ENCODE assay signal across 9 cellular contexts in the genomic region with DNA sequence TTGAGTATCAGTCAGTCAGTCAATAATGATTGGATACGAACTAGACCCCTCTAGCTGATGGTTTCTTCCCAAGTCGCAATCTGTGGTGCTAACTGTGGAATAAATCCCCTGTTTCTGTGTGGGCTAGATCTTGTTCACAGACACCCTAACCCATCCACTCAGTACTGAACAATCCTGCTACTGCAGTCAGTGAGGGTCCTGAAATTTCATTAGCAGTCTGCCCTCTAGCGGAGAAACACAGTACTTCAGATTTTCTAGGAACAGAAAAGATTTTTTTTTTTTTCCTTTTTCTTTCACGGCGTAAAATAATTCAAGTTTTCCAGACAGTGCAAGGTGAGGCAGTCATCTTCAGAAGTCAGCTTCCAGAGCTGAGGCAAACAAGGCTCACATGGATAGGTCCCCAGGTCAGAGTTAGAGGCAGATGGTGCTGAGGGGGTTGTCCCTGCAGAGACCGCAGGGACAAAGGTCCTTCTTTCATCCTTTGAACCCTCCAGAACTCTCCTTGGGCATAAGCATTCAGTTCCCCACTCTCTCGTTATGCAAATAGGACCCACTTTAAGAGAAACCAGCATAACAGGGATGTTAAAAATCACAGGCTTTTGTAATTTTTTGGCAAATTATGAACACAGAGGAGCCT.
A peak's percentile ranks its signal among the peaks of the same experiment; 100 is the strongest.
DNase-seq lines count a peak whose midpoint lies in the region; ATAC-seq and TF ChIP-seq lines count a peak whose summit lies in the region.
"Had no signal": no experiment of that assay in that cellular context is flagged by ENCODE, and none has a peak within 500 bp of the region (broad histone marks: within the 10 kb centered on the region; RNA-seq: fewer than 3 reads in every experiment).

No MANE protein-coding gene starts in this region.

- DNase-seq in DMS 273 (lab: John Stamatoyannopoulos, UW; ENCODE audit: unreplicated experiment) (peak; percentile 66), DMS 273 treated with DMSO at 0.1 percent for 48 hours (lab: John Stamatoyannopoulos, UW) (no peak), H9 (no peak), SK-MEL-5 (ENCODE audit: low read depth, low spot score) (peak; percentile 58), esophagus muscularis mucosa (ENCODE audit: extremely low spot score) (no peak), neural crest cell (ENCODE audit: low read depth, low spot score) (peak; percentile 66)

- H3K36me3 Mint-ChIP-seq in H9 (ENCODE audit: insufficient read depth in 1 of 3, low read depth in 3 of 3), result no peaks in the 10 kb centered on the region
- H3K36me3 Mint-ChIP-seq in neural crest cell (ENCODE audit: low read depth), result no peaks in the 10 kb centered on the region

- no peaks in the 10 kb centered on the region for H3K79me1 ChIP-seq in H9 (ENCODE audit: insufficient read depth, low read depth, low read length, poor library complexity, severe bottlenecking)

- TF ChIP-seq POLR2A in esophagus muscularis mucosa (IDR thresholded peaks at IDR 0.05; ENCODE audit: low read depth), result no peak

- H3K56ac ChIP-seq in H9 (ENCODE audit: insufficient read length, low read depth, low read length), result no peak overlapping the region

- H3K4me3 Mint-ChIP-seq in H9 (no peak overlapping the region), neural crest cell (peak overlapping the region; percentile 3)

- H3K23me2 ChIP-seq in H9 (ENCODE audit: insufficient read length, low read depth, low read length, poor library complexity, severe bottlenecking), result no peaks in the 10 kb centered on the region

- peaks cover 24 to 30% of the 10 kb centered on the region in 2 experiments for H3K4me1 Mint-ChIP-seq in H9
- peaks cover 40% of the 10 kb centered on the region for H3K4me1 Mint-ChIP-seq in neural crest cell

- no peak overlapping the region for H3K18ac ChIP-seq in H9 (ENCODE audit: insufficient read length, low read depth, low read length)

- H3K4me3 ChIP-seq in esophagus muscularis mucosa, result peak overlapping the region in 1 of 4 donors; percentile 17
- H3K4me3 ChIP-seq: BLaER1 had no signal

- H3K79me2 ChIP-seq in H9 (ENCODE audit: insufficient read depth, low read length), result no peaks in the 10 kb centered on the region

- TF ChIP-seq EP300 in esophagus muscularis mucosa (IDR thresholded peaks at IDR 0.05), result no peak

- in situ Hi-C loops in SK-MEL-5 (cut with HindIII; ENCODE audit: low pct_unique_long_range_greater_than_20kb, low sequenced_read_pairs), result no loop called here

- H3K27me3 ChIP-seq in H9 (ENCODE audit: insufficient read depth, low read length) (no peaks in the 10 kb centered on the region), esophagus muscularis mucosa (no peaks in the 10 kb centered on the region)
- H3K27me3 ChIP-seq: BLaER1 had no signal

- no peak overlapping the region for H3K27ac ChIP-seq in H9 (ENCODE audit: insufficient read length, low read depth, low read length)
- no peak overlapping the region for H3K27ac ChIP-seq in esophagus muscularis mucosa (replicated peaks in 1 of 4)
- H3K27ac ChIP-seq: BLaER1 had no signal

- no peak overlapping the region for H3K4ac ChIP-seq in H9 (ENCODE audit: low read depth, low read length)

- H3K9ac ChIP-seq in H9 (ENCODE audit: extremely low read depth, insufficient read length, low read length), result no peak overlapping the region
- H3K9ac ChIP-seq: BLaER1 had no signal

- intact Hi-C loops in esophagus muscularis mucosa (cut with DNase I), result loop anchor here (5.0 kb wide), 1 partner anchor 382 kb away; no protein-coding TSS in a partner anchor

- no peaks in the 10 kb centered on the region for H3K36me3 ChIP-seq in esophagus muscularis mucosa
- H3K36me3 ChIP-seq: BLaER1 had no signal

- H2BK12ac ChIP-seq in H9 (ENCODE audit: insufficient read length, low read depth, low read length), result no peak overlapping the region

- no peak overlapping the region for H2AFZ ChIP-seq in H9 (ENCODE audit: low read length)

- no peak overlapping the region for H3T11ph ChIP-seq in H9 (ENCODE audit: low read length)

- no peak overlapping the region for H3K4me2 ChIP-seq in H9 (ENCODE audit: insufficient read depth, insufficient read length, low read length)
- H3K4me2 ChIP-seq: BLaER1 had no signal

- no peaks in the 10 kb centered on the region for H4K20me1 ChIP-seq in H9 (ENCODE audit: control insufficient read depth, insufficient read depth, insufficient read length)
- H4K20me1 ChIP-seq: BLaER1 had no signal

- no peak overlapping the region for H4K5ac ChIP-seq in H9 (ENCODE audit: insufficient read length, low read depth, low read length)

- peak; percentile 88 for TF ChIP-seq CTCF in H9 (conservative IDR thresholded peaks at IDR 0.05)
- TF ChIP-seq CTCF in esophagus muscularis mucosa (IDR thresholded peaks at IDR 0.05), result peak; percentile 64 to 83 (median 81)
- TF ChIP-seq CTCF in neural crest cell (conservative IDR thresholded peaks at IDR 0.05), result peak; percentile 84

- H2BK15ac ChIP-seq in H9 (ENCODE audit: low read depth, low read length), result no peak overlapping the region

- H3K27me3 Mint-ChIP-seq in H9 (ENCODE audit: low read depth) (peaks cover 3% of the 10 kb centered on the region; the same call in 1 of the 2 replicates), neural crest cell (ENCODE audit: low read depth) (no peaks in the 10 kb centered on the region)

- no peak overlapping the region for H2AK5ac ChIP-seq in H9 (ENCODE audit: insufficient read length, low read length)

- ATAC-seq in GM19467 (IDR thresholded peaks at IDR 0.05; ENCODE audit: unreplicated experiment), result no peak
- no peak for ATAC-seq in HG02642 (IDR thresholded peaks at IDR 0.05; ENCODE audit: poor library complexity, unreplicated experiment)

- no peak overlapping the region for H2BK120ac ChIP-seq in H9 (ENCODE audit: low read depth, low read length, poor library complexity, severe bottlenecking)

- no CpG with 5 or more reads among the region's 7 CpGs for WGBS in H9 (ENCODE audit: extremely low coverage, insufficient read length, low lambda C conversion rate)
- WGBS in esophagus muscularis mucosa, result 28% methylated on average over 7 of the region's 7 CpGs

- H3K4me1 ChIP-seq in H9 (ENCODE audit: insufficient read depth, low read length), result no peaks in the 10 kb centered on the region
- H3K4me1 ChIP-seq in esophagus muscularis mucosa, result peaks cover 0 to 8% (median 4%) of the 10 kb centered on the region in 4 donors

- H4K8ac ChIP-seq in H9 (replicated peaks; ENCODE audit: insufficient read length, low read depth, low read length), result no peak overlapping the region

- H3K9me3 Mint-ChIP-seq in H9 (no peaks in the 10 kb centered on the region), neural crest cell (no peaks in the 10 kb centered on the region)

- H3K14ac ChIP-seq in H9 (ENCODE audit: insufficient read depth, low read length), result no peak overlapping the region

- H4K91ac ChIP-seq in H9 (ENCODE audit: insufficient read length, low read depth, low read length), result no peak overlapping the region

- peak overlapping the region in 1 of 3 experiments; percentile 5; a peak in 1 of 7 replicates for H3K27ac Mint-ChIP-seq in H9
- H3K27ac Mint-ChIP-seq in neural crest cell (ENCODE audit: unreplicated experiment), result peak overlapping the region; percentile 6

- H2BK20ac ChIP-seq in H9 (ENCODE audit: low read depth, low read length, poor library complexity, severe bottlenecking), result no peak overlapping the region

- H3K23ac ChIP-seq in H9 (ENCODE audit: insufficient read length, low read depth, low read length), result no peak overlapping the region

- no peaks in the 10 kb centered on the region for H3K9me3 ChIP-seq in H9 (ENCODE audit: control insufficient read depth, low read depth, low read length)
- H3K9me3 ChIP-seq in esophagus muscularis mucosa, result no peaks in the 10 kb centered on the region
- H3K9me3 ChIP-seq: BLaER1 had no signal

- H2BK5ac ChIP-seq in H9 (ENCODE audit: insufficient read length, low read length), result no peak overlapping the region

Comparison
In these comparisons a context has a peak if more than half of its experiments do, and no peak if none do; other contexts are left out.
1. DNase-seq: peak in DMS 273 (single experiment), SK-MEL-5 (single experiment) and neural crest cell (single experiment); none in DMS 273 treated with DMSO at 0.1 percent for 48 hours (single experiment), H9 (single experiment) and esophagus muscularis mucosa (single experiment).
2. Peak in every context shown above with its lines, with median percentiles within 50 percentile points of each other: CTCF ChIP-seq.